In the genomic region with DNA sequence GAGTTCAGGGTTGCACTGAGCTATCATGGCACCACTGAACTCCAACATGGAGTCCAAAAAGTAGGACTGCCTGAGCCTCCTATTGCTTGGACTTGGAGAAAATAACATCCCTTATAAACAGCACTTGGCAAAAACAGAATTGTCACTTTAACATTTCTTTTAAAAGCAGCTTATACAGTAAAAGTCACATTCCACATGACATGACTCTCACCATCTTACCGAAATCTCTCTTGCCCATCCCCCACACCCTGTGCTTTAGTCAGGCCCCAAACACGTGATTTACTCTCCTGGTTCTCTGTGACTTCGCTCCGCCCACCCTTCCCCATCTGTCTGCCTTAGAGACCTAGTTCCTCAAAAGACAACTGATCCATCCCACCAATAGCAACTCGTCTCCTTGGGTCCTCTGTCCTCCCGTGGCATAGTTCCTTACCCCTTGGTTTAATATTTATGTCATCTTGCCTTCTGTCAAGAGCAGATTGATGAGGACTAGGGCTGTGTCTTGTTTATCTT, we compare ENCODE assay signal across 9 cellular contexts. TPM values are rescaled to one million over a fixed set of nuclear protein-coding genes. Genes with fewer than 3 reads are reported as not detected.
DNase-seq lines count a peak whose midpoint lies in the region; ATAC-seq and TF ChIP-seq lines count a peak whose summit lies in the region.
"Had no signal": no experiment of that assay in that cellular context is flagged by ENCODE, and none has a peak within 500 bp of the region (broad histone marks: within the 10 kb centered on the region; RNA-seq: fewer than 3 reads in every experiment).

No MANE protein-coding gene starts in this region.

- H3K27ac ChIP-seq in mesendoderm (ENCODE audit: low read depth, low read length) (no peak overlapping the region), tibial artery (no peak overlapping the region)
- H3K27ac ChIP-seq: pancreas had no signal

- no peak overlapping the region for H2BK120ac ChIP-seq in mesendoderm (ENCODE audit: low read depth, low read length)

- peaks cover 6% of the 10 kb centered on the region for H3K36me3 ChIP-seq in mesendoderm (ENCODE audit: control insufficient read depth, insufficient read depth, low read length)
- peaks cover 21 to 44% (median 39%) of the 10 kb centered on the region in 3 donors for H3K36me3 ChIP-seq in tibial artery

- H3K79me2 ChIP-seq in mesendoderm (ENCODE audit: control insufficient read depth, insufficient read depth, low read length) = peaks cover 86% of the 10 kb centered on the region

- intact Hi-C loops in tibial artery (cut with DNase I; ENCODE audit: low total_unique reads) = loop anchor here (10.0 kb wide), 1 partner anchor 67 kb away; the partner anchor contains the start of gene RPL36

- WGBS in mesendoderm (ENCODE audit: extremely low coverage, insufficient coverage, low lambda C conversion rate) = no CpG with 5 or more reads among the region's 6 CpGs

- no peak overlapping the region for H3K4me2 ChIP-seq in mesendoderm (ENCODE audit: low read length)

- no peak overlapping the region for H4K8ac ChIP-seq in mesendoderm (ENCODE audit: low read depth, low read length)

- no peak overlapping the region for H3K18ac ChIP-seq in mesendoderm (ENCODE audit: low read length)

- no peak overlapping the region for H3K9ac ChIP-seq in mesendoderm (ENCODE audit: low read length)

- no peak for ATAC-seq in HG02798 (IDR thresholded peaks at IDR 0.05; ENCODE audit: poor library complexity, unreplicated experiment)
- ATAC-seq in HG03354 (IDR thresholded peaks at IDR 0.05; ENCODE audit: poor library complexity, severe bottlenecking, unreplicated experiment) = no peak
- ATAC-seq: pancreas had no signal

- no peak for TF ChIP-seq CTCF in tibial artery (IDR thresholded peaks at IDR 0.05)

- H3K4me1 ChIP-seq in mesendoderm (ENCODE audit: control insufficient read depth, low read depth, low read length) (peaks cover 10% of the 10 kb centered on the region), tibial artery (peaks cover 0 to 82% (median 52%) of the 10 kb centered on the region in 4 donors)

- H3K4ac ChIP-seq in mesendoderm (ENCODE audit: low read depth, low read length) = no peak overlapping the region

- no peak overlapping the region for H4K5ac ChIP-seq in mesendoderm (ENCODE audit: low read length)

- H3K23ac ChIP-seq in mesendoderm (ENCODE audit: low read length) = no peak overlapping the region

- H3K79me1 ChIP-seq in mesendoderm (ENCODE audit: low read length) = peaks cover 21% of the 10 kb centered on the region

- no peak overlapping the region for H2AK5ac ChIP-seq in mesendoderm (ENCODE audit: low read length)

- H3K9me3 ChIP-seq in tibial artery = no peaks in the 10 kb centered on the region
- H3K9me3 ChIP-seq: pancreas had no signal

- H3K27me3 ChIP-seq in mesendoderm (ENCODE audit: insufficient read depth, low read length, poor library complexity) = no peaks in the 10 kb centered on the region
- no peaks in the 10 kb centered on the region for H3K27me3 ChIP-seq in tibial artery
- H3K27me3 ChIP-seq: pancreas had no signal

- H2BK5ac ChIP-seq in mesendoderm (ENCODE audit: low read length) = no peak overlapping the region

- no peak overlapping the region for H3K56ac ChIP-seq in mesendoderm (ENCODE audit: low read length)

- DNase-seq in CMK (ENCODE audit: low read depth) = peak; percentile 49
- DNase-seq in NCI-H524 treated with DMSO at 0.1 percent for 48 hours (lab: John Stamatoyannopoulos, UW) = peak; percentile 95
- DNase-seq in amniotic epithelial cell (ENCODE audit: low read depth) = peak; percentile 50
- DNase-seq in mesendoderm = peak; percentile 47
- DNase-seq in tibial artery = peak; percentile 74 to 78
- DNase-seq in activated effector memory CD4-positive, alpha-beta T cell treated with Interleukin-2 at 50 U/mL for 16 hours = no peak

- H2BK15ac ChIP-seq in mesendoderm (replicated peaks; ENCODE audit: low read depth) = no peak overlapping the region

- H3K4me3 ChIP-seq in mesendoderm (ENCODE audit: low read length) (no peak overlapping the region), tibial artery (no peak overlapping the region)
- H3K4me3 ChIP-seq: pancreas had no signal

RNA-seq across cellular contexts. Expression of gene SAFB, which starts 4.6 kb away (rescaled TPM):
- polyA plus RNA-seq in mesendoderm (2013, experiment 1 of 2) = 76.8 TPM
- 78.0 TPM for polyA plus RNA-seq in mesendoderm (2013, experiment 2 of 2)

RNA-seq across cellular contexts. Expression of gene SAFB2, which starts 4.9 kb away (rescaled TPM):
- polyA plus RNA-seq in mesendoderm (2013, experiment 1 of 2) = 49.5 TPM
- 47.4 TPM for polyA plus RNA-seq in mesendoderm (2013, experiment 2 of 2)

RNA-seq across cellular contexts. Expression of gene MICOS13, which starts 52.9 kb away (rescaled TPM):
- polyA plus RNA-seq in mesendoderm (2013, experiment 1 of 2) = 12.6 TPM
- 13.5 TPM for polyA plus RNA-seq in mesendoderm (2013, experiment 2 of 2)

RNA-seq across cellular contexts. Expression of gene HSD11B1L, which starts 53.4 kb away (rescaled TPM):
- polyA plus RNA-seq in mesendoderm (2013, experiment 1 of 2) = 1.7 TPM
- polyA plus RNA-seq in mesendoderm (2013, experiment 2 of 2) = 1.8 TPM

RNA-seq across cellular contexts. Expression of gene TINCR, which starts 59.7 kb away (rescaled TPM):
- 0.21 TPM for polyA plus RNA-seq in mesendoderm (2013, experiment 1 of 2)
- polyA plus RNA-seq in mesendoderm (2013, experiment 2 of 2) = 0.13 TPM
